1 cellular context compared by ENCODE assay signal in genomic region chr15:93932164-93932776, GRCh38.
TF ChIP-seq lines count a peak whose summit lies in the region.

No MANE protein-coding gene starts in this region.

TF ChIP-seq in WTC11, 78 proteins besides CTCF, POLR2A, EP300 and RAD21 (continued from another document):
- TF ChIP-seq HMGXB4 (CRISPR knock-in tag; IDR thresholded peaks at IDR 0.05), result no peak
- TF ChIP-seq SOX15 (CRISPR knock-in tag; IDR thresholded peaks at IDR 0.05), result no peak
- TF ChIP-seq SMAD4 (CRISPR knock-in tag; IDR thresholded peaks at IDR 0.05), result no peak
- no peak for TF ChIP-seq ELF4 (CRISPR knock-in tag; IDR thresholded peaks at IDR 0.05; ENCODE audit: low read depth)
- TF ChIP-seq ARID4B (CRISPR knock-in tag; IDR thresholded peaks at IDR 0.05; ENCODE audit: borderline replicate concordance), result no peak
- TF ChIP-seq JAZF1 (CRISPR knock-in tag; IDR thresholded peaks at IDR 0.05), result no peak
- TF ChIP-seq TCF7 (CRISPR knock-in tag; IDR thresholded peaks at IDR 0.05; ENCODE audit: low read depth), result no peak
